In the genomic region with DNA sequence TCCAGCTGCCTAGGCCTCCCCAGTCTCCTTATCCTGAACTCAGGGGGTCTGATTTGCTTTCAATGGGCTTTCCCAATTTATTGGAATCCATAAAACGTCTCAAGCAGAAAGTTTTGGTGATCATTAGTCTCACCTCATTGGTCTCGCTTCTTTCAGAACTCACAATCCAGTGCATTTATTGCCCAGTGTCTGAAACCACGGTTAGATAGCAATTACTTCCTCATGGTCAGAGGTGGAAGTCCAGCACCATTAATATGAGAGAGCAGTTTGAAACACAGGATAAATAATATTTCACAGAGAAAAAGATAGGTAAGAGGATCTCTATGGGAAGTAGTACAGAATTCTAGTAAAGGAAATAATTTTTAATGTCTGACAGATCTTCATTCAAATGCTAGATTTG, we compare ENCODE assay signal across 31 cellular contexts.
DNase-seq lines count a peak whose midpoint lies in the region; ATAC-seq and FAIRE-seq lines count a peak whose summit lies in the region.
"Had no signal": no experiment of that assay in that cellular context is flagged by ENCODE, and none has a peak within 500 bp of the region (broad histone marks: within the 10 kb centered on the region; RNA-seq: fewer than 3 reads in every experiment).

No MANE protein-coding gene starts in this region.

- H3K4me1 ChIP-seq in small intestine (ENCODE audit: control insufficient read depth in 2 of 2, insufficient read depth in 1 of 2, low read depth in 1 of 2, low read length in 1 of 2) = no peaks in the 10 kb centered on the region
- H3K4me1 ChIP-seq in SJCRH30 = no peaks in the 10 kb centered on the region
- H3K4me1 ChIP-seq: A549; BE2C; BLaER1; BLaER1 treated with 17β-estradiol and CSF1 and Interleukin-3, amounts not matched to agents 10 nM and 100 nM; Caco-2 had no signal

- H3K4me3 ChIP-seq in small intestine (ENCODE audit: low read depth in 1 of 2, low read length in 2 of 2) (no peak overlapping the region), SJCRH30 (no peak overlapping the region)
- H3K4me3 ChIP-seq: A549; BLaER1; BLaER1 treated with 17β-estradiol and CSF1 and Interleukin-3, amounts not matched to agents 10 nM and 100 nM had no signal

- FAIRE-seq in small intestine (lab: Jason Lieb, UNC) = no peak
- FAIRE-seq: A204.1, A549, D721Med had no signal

- WGBS in small intestine, 3 donors = 19 to 59% (median 36%) methylated on average over 3 of the region's 3 CpGs

- H3K9me3 ChIP-seq in small intestine (ENCODE audit: control insufficient read depth, low read depth) (no peaks in the 10 kb centered on the region), SJCRH30 (replicated peaks) (no peaks in the 10 kb centered on the region; the same call in 1 of the 2 replicates)
- H3K9me3 ChIP-seq: A549; BE2C; BLaER1; BLaER1 treated with 17β-estradiol and CSF1 and Interleukin-3, amounts not matched to agents 10 nM and 100 nM; Caco-2 had no signal

- H3K27ac ChIP-seq in small intestine (ENCODE audit: low read depth in 1 of 2, low read length in 1 of 2) (peak overlapping the region in 1 of 2 donors; percentile 55), SJCRH30 (no peak overlapping the region)
- H3K27ac ChIP-seq: 22Rv1; A549; BLaER1; BLaER1 treated with 17β-estradiol and CSF1 and Interleukin-3, amounts not matched to agents 10 nM and 100 nM; C4-2B had no signal

- H3K27me3 ChIP-seq in small intestine (ENCODE audit: control insufficient read depth in 2 of 2, insufficient read depth in 2 of 2, low read length in 2 of 2) (no peaks in the 10 kb centered on the region), SJCRH30 (no peaks in the 10 kb centered on the region)
- H3K27me3 ChIP-seq: BE2C; BLaER1; BLaER1 treated with 17β-estradiol and CSF1 and Interleukin-3, amounts not matched to agents 10 nM and 100 nM had no signal

- DNase-seq in left colon (no peak), small intestine (peak; percentile 73), SJCRH30 (no peak)
- DNase-seq: 8988T; ACHN; AML-193; BE2C; C1 segment of cervical spinal cord; Caco-2; Calu3; CD4-positive, alpha-beta memory T cell; CD4-positive, alpha-beta T cell; CD4-positive, CD25-positive, alpha-beta regulatory T cell; CD8-positive, alpha-beta memory T cell; CD8-positive, alpha-beta T cell; COR-L47; DMS 273 treated with DMSO at 0.1 percent for 48 hours; DMS153; DMS53; DMS79; DMS79 treated with DMSO at 0.1 percent for 48 hours; DND-41; EL had no signal

- ATAC-seq in left colon = peak; percentile 55
- no peak for ATAC-seq in GM21381 (IDR thresholded peaks at IDR 0.05; ENCODE audit: unreplicated experiment)
- ATAC-seq: A549; CD8-positive, alpha-beta T cell had no signal

- H3K36me3 ChIP-seq in small intestine (ENCODE audit: control insufficient read depth in 2 of 2, insufficient read depth in 2 of 2, low read length in 2 of 2) (no peaks in the 10 kb centered on the region), SJCRH30 (no peaks in the 10 kb centered on the region)
- H3K36me3 ChIP-seq: BE2C; BLaER1; BLaER1 treated with 17β-estradiol and CSF1 and Interleukin-3, amounts not matched to agents 10 nM and 100 nM had no signal

- intact Hi-C loops in left colon (cut with DNase I, micrococcal nuclease) = no loop called here
